Comparison of ENCODE assay signal across 25 cellular contexts in genomic region chr6:45704056-45704790, GRCh38.
A peak's percentile ranks its signal among the peaks of the same experiment; 100 is the strongest.
DNase-seq lines count a peak whose midpoint lies in the region; ATAC-seq and TF ChIP-seq lines count a peak whose summit lies in the region.
"Had no signal": no experiment of that assay in that cellular context is flagged by ENCODE, and none has a peak within 500 bp of the region (broad histone marks: within the 10 kb centered on the region; RNA-seq: fewer than 3 reads in every experiment).

No MANE protein-coding gene starts in this region.

- DNase-seq in AG10803 (ENCODE audit: low read depth) (peak; percentile 24), GM23338 (ENCODE audit: low spot score) (peak; percentile 39), iris pigment epithelial cell (ENCODE audit: low read depth) (peak; percentile 25), nephron progenitor cell (no peak), OCI-M1 (lab: John Stamatoyannopoulos, UW) (no peak), spleen (no peak)
- DNase-seq: activated B cell treated with CpG ODN at 0.5 μM for 24 hours; amygdala; CD8-positive, alpha-beta T cell; central memory CD4-positive, alpha-beta T cell; DMS79 treated with DMSO at 0.1 percent for 48 hours; erythroblast; Kasumi-1; left lung; mucosa of descending colon; NCI-H1436; NCI-H2171; NCI-H748 treated with DMSO at 0.1 percent for 48 hours; occipital lobe; T-helper 2 cell had no signal

- H3F3A ChIP-seq in GM23338 (replicated peaks; ENCODE audit: low read depth) = no peaks in the 10 kb centered on the region

- TF ChIP-seq POLR2A in spleen (IDR thresholded peaks at IDR 0.05) = no peak

- intact Hi-C loops in spleen (cut with DNase I; ENCODE audit: low total_unique reads) = no loop called here

- H3K4me1 ChIP-seq in GM23338 (ENCODE audit: insufficient read depth) = no peaks in the 10 kb centered on the region
- H3K4me1 ChIP-seq in spleen = no peaks in the 10 kb centered on the region
- H3K4me1 ChIP-seq: gastroesophageal sphincter, left lung, right atrium auricular region had no signal

- H3K4me1 Mint-ChIP-seq in GM23338 = no peaks in the 10 kb centered on the region
- peaks cover 12% of the 10 kb centered on the region for H3K4me1 Mint-ChIP-seq in nephron progenitor cell
- H3K4me1 Mint-ChIP-seq: activated B cell treated with CpG ODN at 0.5 μM for 24 hours had no signal

- no peak overlapping the region for H3K27ac Mint-ChIP-seq in GM23338
- H3K27ac Mint-ChIP-seq in nephron progenitor cell = no peak overlapping the region
- H3K27ac Mint-ChIP-seq: activated B cell treated with CpG ODN at 0.5 μM for 24 hours; CD8-positive, alpha-beta T cell had no signal

- H3K36me3 ChIP-seq in GM23338 (ENCODE audit: insufficient read depth) = no peaks in the 10 kb centered on the region
- no peaks in the 10 kb centered on the region for H3K36me3 ChIP-seq in spleen
- H3K36me3 ChIP-seq: gastroesophageal sphincter, left lung, right atrium auricular region had no signal

- H3K27me3 Mint-ChIP-seq in GM23338 (ENCODE audit: insufficient read depth, low read depth, poor library complexity) (no peaks in the 10 kb centered on the region), nephron progenitor cell (ENCODE audit: low read depth, poor library complexity) (peaks cover 3% of the 10 kb centered on the region)

- 88 to 94% (median 91%) methylated on average over 3 of the region's 3 CpGs for WGBS in spleen, 5 donors

- no peaks in the 10 kb centered on the region for H4K20me1 ChIP-seq in GM23338 (replicated peaks; ENCODE audit: insufficient read depth)

- no peaks in the 10 kb centered on the region for H3K9me2 ChIP-seq in GM23338 (ENCODE audit: insufficient read depth)

- no peaks in the 10 kb centered on the region; the same call in 2 of the 3 replicates for H3K9me3 Mint-ChIP-seq in GM23338
- H3K9me3 Mint-ChIP-seq in nephron progenitor cell = peaks cover 4% of the 10 kb centered on the region
- H3K9me3 Mint-ChIP-seq: activated B cell treated with CpG ODN at 0.5 μM for 24 hours; CD8-positive, alpha-beta T cell; stimulated activated effector memory CD8-positive, alpha-beta T cell treated with anti-CD3 and anti-CD28 coated beads, Interleukin-12 subunit alpha, Interleukin-12 subunit beta, amount 100 ng/mL, for 72 hours had no signal

- no peaks in the 10 kb centered on the region for H3K79me2 ChIP-seq in GM23338 (replicated peaks; ENCODE audit: insufficient read depth)

- ATAC-seq in GM23338 (peak; percentile 31; the same call in 2 of the 3 replicates), SK-N-SH treated with all-trans-retinoic acid at 6 μM for 48 hours (0 out of 3 replicates have a peak, but pooled peaks have one; percentile 48), HG02840 (IDR thresholded peaks at IDR 0.05; ENCODE audit: low FRiP score, unreplicated experiment) (no peak)
- ATAC-seq: CD8-positive, alpha-beta T cell; gastroesophageal sphincter; left lung; mucosa of descending colon had no signal

- no peak overlapping the region for H3K4me2 ChIP-seq in GM23338

- no peaks in the 10 kb centered on the region for H3K36me3 Mint-ChIP-seq in GM23338 (ENCODE audit: low read depth)
- no peaks in the 10 kb centered on the region for H3K36me3 Mint-ChIP-seq in nephron progenitor cell (ENCODE audit: low read depth)
- H3K36me3 Mint-ChIP-seq: CD8-positive, alpha-beta T cell; stimulated activated effector memory CD8-positive, alpha-beta T cell treated with anti-CD3 and anti-CD28 coated beads, Interleukin-12 subunit alpha, Interleukin-12 subunit beta, amount 100 ng/mL, for 72 hours had no signal

- peak overlapping the region; percentile 76; the same call in 1 of the 2 replicates for H2AFZ ChIP-seq in GM23338

- H3K4me3 Mint-ChIP-seq in GM23338 = no peak overlapping the region
- no peak overlapping the region for H3K4me3 Mint-ChIP-seq in nephron progenitor cell
- H3K4me3 Mint-ChIP-seq: activated B cell treated with CpG ODN at 0.5 μM for 24 hours; CD8-positive, alpha-beta T cell; stimulated activated effector memory CD8-positive, alpha-beta T cell treated with anti-CD3 and anti-CD28 coated beads, Interleukin-12 subunit alpha, Interleukin-12 subunit beta, amount 100 ng/mL, for 72 hours had no signal

- H3K27ac ChIP-seq in GM23338 (ENCODE audit: low read depth) (no peak overlapping the region), spleen (no peak overlapping the region)
- H3K27ac ChIP-seq: gastroesophageal sphincter, left lung, right atrium auricular region had no signal

- H3K27me3 ChIP-seq in GM23338 (ENCODE audit: insufficient read depth) (no peaks in the 10 kb centered on the region), spleen (replicated peaks in 1 of 7) (no peaks in the 10 kb centered on the region)
- H3K27me3 ChIP-seq: gastroesophageal sphincter, left lung, right atrium auricular region had no signal

- no peaks in the 10 kb centered on the region for H3K9me3 ChIP-seq in spleen
- H3K9me3 ChIP-seq: gastroesophageal sphincter, left lung, mucosa of descending colon, right atrium auricular region had no signal

- TF ChIP-seq CTCF in AG10803 (conservative IDR thresholded peaks at IDR 0.05; ENCODE audit: low read length) (no peak), GM23338 (conservative IDR thresholded peaks at IDR 0.05; ENCODE audit: low read depth in 2 of 2) (no peak), nephron progenitor cell (IDR thresholded peaks at IDR 0.05) (no peak), spleen (IDR thresholded peaks at IDR 0.05 in 8 of 11, conservative IDR thresholded peaks at IDR 0.05 in 3 of 11) (no peak)

- no peak overlapping the region for H3K4me3 ChIP-seq in AG10803 (ENCODE audit: low read length)
- no peak overlapping the region for H3K4me3 ChIP-seq in GM23338
- no peak overlapping the region for H3K4me3 ChIP-seq in spleen
- H3K4me3 ChIP-seq: gastroesophageal sphincter, left lung, mucosa of descending colon, right atrium auricular region had no signal

TF ChIP-seq in GM23338, 12 proteins besides CTCF, POLR2A, EP300 and RAD21 (continues in another document):
- TF ChIP-seq CREB1 (CRISPR knock-in tag; IDR thresholded peaks at IDR 0.05; ENCODE audit: low read depth) = no peak
- no peak for TF ChIP-seq STAT1 (IDR thresholded peaks at IDR 0.05; ENCODE audit: unreplicated experiment)

TF ChIP-seq in SK-N-SH treated with all-trans-retinoic acid at 6 μM for 48 hours, 23 proteins besides CTCF, POLR2A, EP300 and RAD21:
- TF ChIP-seq CREB5 (CRISPR knock-in tag; IDR thresholded peaks at IDR 0.05; ENCODE audit: low read depth) (no peak), TSHZ2 (CRISPR knock-in tag; IDR thresholded peaks at IDR 0.05) (no peak), ZC3H10 (CRISPR knock-in tag; IDR thresholded peaks at IDR 0.05) (no peak)

Comparison
In these comparisons a context has a peak if more than half of its experiments do, and no peak if none do; other contexts are left out.
1. DNase-seq: peak in AG10803 (single experiment), GM23338 (single experiment) and iris pigment epithelial cell (single experiment); none in nephron progenitor cell (single experiment), OCI-M1 (single experiment) and spleen (single experiment).